In genomic region chr17:2174471-2175293, GRCh38 we compare ENCODE assay signal across 1 cellular context.
A peak's percentile ranks its signal among the peaks of the same experiment; 100 is the strongest.
TF ChIP-seq lines count a peak whose summit lies in the region.

No MANE protein-coding gene starts in this region.

TF ChIP-seq in HepG2, 621 proteins besides CTCF, POLR2A, EP300 and RAD21 (continued from another document and continues in another):
- TF ChIP-seq MLXIP (CRISPR knock-in tag; IDR thresholded peaks at IDR 0.05; ENCODE audit: borderline replicate concordance) (no peak), MTA3 (CRISPR knock-in tag; IDR thresholded peaks at IDR 0.05) (no peak), ARNTL (CRISPR knock-in tag; IDR thresholded peaks at IDR 0.05) (no peak), PLRG1 (conservative IDR thresholded peaks at IDR 0.05) (no peak), HOXD1 (CRISPR knock-in tag; IDR thresholded peaks at IDR 0.05) (no peak), CEBPZ (IDR thresholded peaks at IDR 0.05; ENCODE audit: low read length) (no peak), ISX (CRISPR knock-in tag; conservative IDR thresholded peaks at IDR 0.05) (no peak), ZNF724P (CRISPR knock-in tag; IDR thresholded peaks at IDR 0.05; ENCODE audit: borderline replicate concordance) (no peak), FOSL1 (CRISPR knock-in tag; IDR thresholded peaks at IDR 0.05; ENCODE audit: borderline replicate concordance) (no peak), FOXM1 (CRISPR knock-in tag; IDR thresholded peaks at IDR 0.05) (no peak), ZNF710 (CRISPR knock-in tag; IDR thresholded peaks at IDR 0.05; ENCODE audit: borderline replicate concordance) (peak; percentile 77; the same call in 1 of the 2 replicates), BORCS8-MEF2B (CRISPR knock-in tag; IDR thresholded peaks at IDR 0.05) (no peak), JUN (CRISPR knock-in tag; IDR thresholded peaks at IDR 0.05) (no peak), KAT8 (CRISPR knock-in tag; IDR thresholded peaks at IDR 0.05) (peak; percentile 78), ZNF790 (CRISPR knock-in tag; IDR thresholded peaks at IDR 0.05; ENCODE audit: borderline replicate concordance) (no peak), ZKSCAN5 (CRISPR knock-in tag; IDR thresholded peaks at IDR 0.05) (no peak), SMYD3 (CRISPR knock-in tag; IDR thresholded peaks at IDR 0.05) (peak; percentile 96), ZNF34 (CRISPR knock-in tag; IDR thresholded peaks at IDR 0.05; ENCODE audit: borderline replicate concordance) (no peak), ZNF746 (CRISPR knock-in tag; IDR thresholded peaks at IDR 0.05) (no peak), CERS6 (CRISPR knock-in tag; IDR thresholded peaks at IDR 0.05) (no peak), ATF6 (CRISPR knock-in tag; conservative IDR thresholded peaks at IDR 0.05) (no peak), ZNF3 (CRISPR knock-in tag; IDR thresholded peaks at IDR 0.05) (no peak), NFIB (CRISPR knock-in tag; IDR thresholded peaks at IDR 0.05; ENCODE audit: borderline replicate concordance) (no peak), ZNF414 (CRISPR knock-in tag; IDR thresholded peaks at IDR 0.05) (peak; percentile 37; the same call in 1 of the 2 replicates), ADNP (CRISPR knock-in tag; IDR thresholded peaks at IDR 0.05) (no peak), MAX (IDR thresholded peaks at IDR 0.05) (peak; percentile 64), ZNF280D (CRISPR knock-in tag; IDR thresholded peaks at IDR 0.05) (0 out of 2 replicates have a peak, but pooled peaks have one; percentile 66), ZNF180 (CRISPR knock-in tag; IDR thresholded peaks at IDR 0.05; ENCODE audit: borderline replicate concordance, low read depth) (no peak), TSC22D2 (CRISPR knock-in tag; IDR thresholded peaks at IDR 0.05; ENCODE audit: borderline replicate concordance) (no peak), TRAFD1 (CRISPR knock-in tag; IDR thresholded peaks at IDR 0.05; ENCODE audit: borderline replicate concordance) (no peak), ZNF704 (CRISPR knock-in tag; IDR thresholded peaks at IDR 0.05; ENCODE audit: borderline replicate concordance) (no peak), HMG20A (CRISPR knock-in tag; IDR thresholded peaks at IDR 0.05; ENCODE audit: borderline replicate concordance) (peak; percentile 81; the same call in 1 of the 2 replicates), KMT2B (CRISPR knock-in tag; IDR thresholded peaks at IDR 0.05) (no peak), MED8 (CRISPR knock-in tag; IDR thresholded peaks at IDR 0.05; ENCODE audit: insufficient replicate concordance) (no peak), TARDBP (CRISPR knock-in tag; IDR thresholded peaks at IDR 0.05) (peak; percentile 77; the same call in 1 of the 2 replicates), NR2F2 (IDR thresholded peaks at IDR 0.05; ENCODE audit: borderline replicate concordance, low read depth) (no peak), ZNF569 (CRISPR knock-in tag; IDR thresholded peaks at IDR 0.05; ENCODE audit: borderline replicate concordance) (no peak), ZBTB42 (CRISPR knock-in tag; IDR thresholded peaks at IDR 0.05) (no peak), AGO2 (optimal IDR thresholded peaks at IDR 0.05; ENCODE audit: low read depth, low read length) (no peak), RNF219 (CRISPR knock-in tag; IDR thresholded peaks at IDR 0.05) (no peak), ZFP36L1 (CRISPR knock-in tag; IDR thresholded peaks at IDR 0.05) (no peak), ZNF17 (CRISPR knock-in tag; IDR thresholded peaks at IDR 0.05) (no peak)
